In the genomic region with DNA sequence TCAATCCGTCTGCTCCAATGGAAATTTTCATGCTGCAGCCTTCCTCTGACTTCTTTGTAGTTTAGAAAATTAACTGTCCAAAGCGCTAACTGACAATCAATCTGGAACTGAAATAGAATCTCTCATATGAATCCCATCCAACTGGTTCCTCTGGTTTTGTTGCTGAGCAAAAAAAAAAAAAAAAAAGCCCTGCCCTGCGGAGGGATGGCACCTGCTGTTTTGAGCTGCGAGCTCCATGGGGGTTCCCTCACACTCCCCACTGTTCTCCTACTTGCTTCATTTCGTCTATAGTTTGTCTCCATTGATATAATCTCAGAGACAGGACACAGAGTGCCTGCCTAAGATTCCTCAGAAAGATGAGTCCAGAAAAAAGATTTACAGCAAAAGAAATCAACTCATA, we compare ENCODE assay signal across 19 cellular contexts. TPM values are rescaled to one million over a fixed set of nuclear protein-coding genes. Genes with fewer than 3 reads are reported as not detected.
A peak's percentile ranks its signal among the peaks of the same experiment; 100 is the strongest.
DNase-seq lines count a peak whose midpoint lies in the region; TF ChIP-seq lines count a peak whose summit lies in the region.
"Had no signal": no experiment of that assay in that cellular context is flagged by ENCODE, and none has a peak within 500 bp of the region (broad histone marks: within the 10 kb centered on the region; RNA-seq: fewer than 3 reads in every experiment).

No MANE protein-coding gene starts in this region.

- peaks cover 5% of the 10 kb centered on the region for H3K36me3 ChIP-seq in Caco-2 (ENCODE audit: control insufficient read depth, insufficient read depth, low read length)
- H3K36me3 ChIP-seq: vagina had no signal

- TF ChIP-seq CTCF in Caco-2 (IDR thresholded peaks at IDR 0.05; ENCODE audit: insufficient read depth in 1 of 2, low read depth in 1 of 2, low read length in 1 of 2, severe bottlenecking in 1 of 2, unreplicated experiment in 1 of 2), result no peak

- CTCF ChIA-PET in Caco-2 (lab: Charles Lee), result interaction anchor here (0.6 to 0.7 kb wide), 3 partner anchors 15 to 73 kb away, joined by 3 to 5 read pairs (median 4); no protein-coding TSS in a partner anchor

- no peaks in the 10 kb centered on the region for H3K9me3 Mint-ChIP-seq in Caco-2 (ENCODE audit: unreplicated experiment)
- H3K9me3 Mint-ChIP-seq in T-helper 2 cell treated with Interferon-gamma antibody and Interleukin-4, amounts not matched to agents 5 μg/mL and 100 μg/mL, for 36 hours, result no peaks in the 10 kb centered on the region
- H3K9me3 Mint-ChIP-seq: activated CD4-positive, alpha-beta memory T cell treated with anti-CD3 and anti-CD28 coated beads for 36 hours; activated naive CD8-positive, alpha-beta T cell treated with anti-CD3 and anti-CD28 coated beads, Interleukin-2, amount 50 U/mL, for 24 hours; CD8-positive, alpha-beta memory T cell; stimulated activated naive CD8-positive, alpha-beta T cell treated with anti-CD3 and anti-CD28 coated beads, Interleukin-15, Interleukin-2, amounts not matched to agents 100 ng/mL and 50 ng/mL, for 24 hours had no signal

- peak overlapping the region; percentile 15 for H3K4me3 Mint-ChIP-seq in Caco-2 (ENCODE audit: unreplicated experiment)
- H3K4me3 Mint-ChIP-seq in T-helper 2 cell treated with Interferon-gamma antibody and Interleukin-4, amounts not matched to agents 5 μg/mL and 100 μg/mL, for 36 hours, result no peak overlapping the region
- H3K4me3 Mint-ChIP-seq: activated CD4-positive, alpha-beta memory T cell treated with anti-CD3 and anti-CD28 coated beads for 36 hours; activated naive CD8-positive, alpha-beta T cell treated with anti-CD3 and anti-CD28 coated beads, Interleukin-2, amount 50 U/mL, for 24 hours; CD8-positive, alpha-beta memory T cell; stimulated activated naive CD8-positive, alpha-beta T cell treated with anti-CD3 and anti-CD28 coated beads, Interleukin-15, Interleukin-2, amounts not matched to agents 100 ng/mL and 50 ng/mL, for 24 hours had no signal

- peak overlapping the region; percentile 47 for H3K27ac Mint-ChIP-seq in Caco-2 (ENCODE audit: unreplicated experiment)
- H3K27ac Mint-ChIP-seq in T-helper 2 cell treated with Interferon-gamma antibody and Interleukin-4, amounts not matched to agents 5 μg/mL and 100 μg/mL, for 36 hours, result no peak overlapping the region
- H3K27ac Mint-ChIP-seq: activated CD4-positive, alpha-beta memory T cell treated with anti-CD3 and anti-CD28 coated beads for 36 hours; activated naive CD8-positive, alpha-beta T cell treated with anti-CD3 and anti-CD28 coated beads, Interleukin-2, amount 50 U/mL, for 24 hours; CD8-positive, alpha-beta memory T cell; stimulated activated naive CD8-positive, alpha-beta T cell treated with anti-CD3 and anti-CD28 coated beads, Interleukin-15, Interleukin-2, amounts not matched to agents 100 ng/mL and 50 ng/mL, for 24 hours had no signal

- POLR2A ChIA-PET in Caco-2 (lab: Charles Lee), result interaction anchor here (0.6 kb wide), 1 partner anchor 73 kb away, joined by 4 read pairs; no protein-coding TSS in a partner anchor

- no peak overlapping the region for H3K4me3 ChIP-seq in Caco-2 (ENCODE audit: low read depth, low read length)
- H3K4me3 ChIP-seq: cardiac muscle cell, K562, SJSA1, vagina had no signal

- no peaks in the 10 kb centered on the region for H3K27me3 ChIP-seq in Caco-2 (replicated peaks; ENCODE audit: control insufficient read depth, insufficient read depth, low read length)
- H3K27me3 ChIP-seq: cardiac muscle cell, SJSA1, vagina had no signal

- intact Hi-C loops in Caco-2 (cut with micrococcal nuclease; ENCODE audit: unreplicated experiment), result no loop called here

- no peaks in the 10 kb centered on the region for H3K9me3 ChIP-seq in Caco-2
- H3K9me3 ChIP-seq: SJSA1, vagina had no signal

- H3K36me3 Mint-ChIP-seq in Caco-2 (ENCODE audit: insufficient read depth, unreplicated experiment), result peaks cover 89% of the 10 kb centered on the region
- no peaks in the 10 kb centered on the region for H3K36me3 Mint-ChIP-seq in T-helper 2 cell treated with Interferon-gamma antibody and Interleukin-4, amounts not matched to agents 5 μg/mL and 100 μg/mL, for 36 hours (ENCODE audit: low read depth)
- H3K36me3 Mint-ChIP-seq: activated CD4-positive, alpha-beta memory T cell treated with anti-CD3 and anti-CD28 coated beads for 36 hours; CD8-positive, alpha-beta memory T cell had no signal

- DNase-seq in Caco-2 (peak in 1 of 2 experiments; percentile 53), NCI-H1105 (lab: John Stamatoyannopoulos, UW) (peak; percentile 43), NCI-H510A (lab: John Stamatoyannopoulos, UW) (peak; percentile 67), iPS-NIHi11 (ENCODE audit: low spot score) (peak; percentile 33), MV-4-11 (lab: John Stamatoyannopoulos, UW) (no peak), HuH-7.5 (ENCODE audit: low spot score) (no peak)
- no peak for DNase-seq in effector CD4-positive, alpha-beta T cell
- no peak for DNase-seq in T-helper 2 cell treated with Interferon-gamma antibody and Interleukin-4, amounts not matched to agents 5 μg/mL and 100 μg/mL, for 36 hours (ENCODE audit: low spot score)
- DNase-seq: activated CD4-positive, alpha-beta memory T cell treated with anti-CD3 and anti-CD28 coated beads for 36 hours; activated naive CD8-positive, alpha-beta T cell treated with anti-CD3 and anti-CD28 coated beads, Interleukin-2, amount 50 U/mL, for 24 hours; CD8-positive, alpha-beta memory T cell; effector CD8-positive, alpha-beta T cell; left ventricle myocardium superior; NCI-H187 had no signal

- H3K4me1 ChIP-seq in Caco-2, result 0 out of 2 replicates have a peak, but pooled peaks cover 3% of the 10 kb centered on the region
- H3K4me1 ChIP-seq: SJSA1, vagina had no signal

- no TSS peak for BruUV-seq in Caco-2 (replicated peaks; lab: Mats Ljungman, UMichigan)

- H3K4me1 Mint-ChIP-seq in Caco-2 (ENCODE audit: low read depth, unreplicated experiment), result peaks cover 11% of the 10 kb centered on the region
- peaks cover 5% of the 10 kb centered on the region for H3K4me1 Mint-ChIP-seq in T-helper 2 cell treated with Interferon-gamma antibody and Interleukin-4, amounts not matched to agents 5 μg/mL and 100 μg/mL, for 36 hours (ENCODE audit: low read depth)

- H3K27me3 Mint-ChIP-seq in Caco-2 (ENCODE audit: insufficient read depth, unreplicated experiment), result no peaks in the 10 kb centered on the region
- H3K27me3 Mint-ChIP-seq in T-helper 2 cell treated with Interferon-gamma antibody and Interleukin-4, amounts not matched to agents 5 μg/mL and 100 μg/mL, for 36 hours (ENCODE audit: low read depth), result no peaks in the 10 kb centered on the region
- H3K27me3 Mint-ChIP-seq: activated CD4-positive, alpha-beta memory T cell treated with anti-CD3 and anti-CD28 coated beads for 36 hours; activated naive CD8-positive, alpha-beta T cell treated with anti-CD3 and anti-CD28 coated beads, Interleukin-2, amount 50 U/mL, for 24 hours; stimulated activated naive CD8-positive, alpha-beta T cell treated with anti-CD3 and anti-CD28 coated beads, Interleukin-15, Interleukin-2, amounts not matched to agents 100 ng/mL and 50 ng/mL, for 24 hours had no signal

RNA-seq across cellular contexts. Expression of gene FAAP24, which starts 33.4 kb away (rescaled TPM):
- total RNA-seq in Caco-2 (2022), result 9.6 and 12.0 TPM in 2 replicates
- total RNA-seq: left ventricle myocardium superior had no signal

RNA-seq across cellular contexts. Expression of gene CEP89, which starts 33.7 kb away (rescaled TPM):
- 14.5 and 17.3 TPM in 2 replicates for total RNA-seq in Caco-2 (2022)

RNA-seq across cellular contexts. Expression of gene RHPN2, which starts 59.2 kb away (rescaled TPM):
- total RNA-seq in Caco-2 (2022), result 69.5 and 78.5 TPM in 2 replicates

Comparison
In these comparisons a context has a peak if more than half of its experiments do, and no peak if none do; other contexts are left out.
1. DNase-seq: peak in NCI-H1105 (single experiment), NCI-H510A (single experiment) and iPS-NIHi11 (single experiment); none in MV-4-11 (single experiment), effector CD4-positive, alpha-beta T cell (single experiment), HuH-7.5 (single experiment) and T-helper 2 cell treated with Interferon-gamma antibody and Interleukin-4, amounts not matched to agents 5 μg/mL and 100 μg/mL, for 36 hours (single experiment).